ENCODE assay signal across 7 cellular contexts in genomic region chr19:460877-461609, GRCh38. TPM values are rescaled to one million over a fixed set of nuclear protein-coding genes. Genes with fewer than 3 reads are reported as not detected.
A peak's percentile ranks its signal among the peaks of the same experiment; 100 is the strongest.
DNase-seq lines count a peak whose midpoint lies in the region; ATAC-seq and TF ChIP-seq lines count a peak whose summit lies in the region.

Gene SHC2 (minus strand): TSS chr19:461033. CDS start chr19:460996, 37 bp downstream.

- in situ Hi-C loops in gastrocnemius medialis (cut with MboI; ENCODE audit: low sequenced_read_pairs in 4 of 4), result no loop called here

- H3K36me3 Mint-ChIP-seq in activated T-helper 17 cell treated with anti-CD3 and anti-CD28 coated beads, Interleukin-2, amount 50 U/mL, for 72 hours (ENCODE audit: low read depth), result no peaks in the 10 kb centered on the region

- H3K36me3 ChIP-seq in HUES6 (ENCODE audit: control insufficient read depth, insufficient read depth, low read length), result no peaks in the 10 kb centered on the region
- H3K36me3 ChIP-seq in gastrocnemius medialis, result no peaks in the 10 kb centered on the region

- no peak within 1 kb of the TSS for H3K27ac Mint-ChIP-seq in activated T-helper 17 cell treated with anti-CD3 and anti-CD28 coated beads, Interleukin-2, amount 50 U/mL, for 72 hours

- TF ChIP-seq POLR2A in gastrocnemius medialis (IDR thresholded peaks at IDR 0.05), result peak; percentile 36 to 48

- under 1% methylated on average over 77 of the region's 77 CpGs for WGBS in right cardiac atrium

- no peak for ATAC-seq in activated T-helper 17 cell treated with anti-CD3 and anti-CD28 coated beads, Interleukin-2, amount 50 U/mL, for 72 hours (replicated peaks)
- ATAC-seq in right cardiac atrium (peak; percentile 35 to 53), gastrocnemius medialis (no peak), GM21786 (IDR thresholded peaks at IDR 0.05; ENCODE audit: unreplicated experiment) (no peak), GM19467 (IDR thresholded peaks at IDR 0.05; ENCODE audit: unreplicated experiment) (no peak)

- H3K4me3 Mint-ChIP-seq in activated T-helper 17 cell treated with anti-CD3 and anti-CD28 coated beads, Interleukin-2, amount 50 U/mL, for 72 hours, result peak within 1 kb of the TSS; percentile 41

- no peak within 1 kb of the TSS for H3K27ac ChIP-seq in HUES6 (ENCODE audit: low read depth, low read length)
- peak within 1 kb of the TSS; percentile 68 for H3K27ac ChIP-seq in right cardiac atrium (ENCODE audit: low read length)
- H3K27ac ChIP-seq in gastrocnemius medialis, result peak within 1 kb of the TSS; percentile 63 to 84 (median 74)

- DNase-seq in right cardiac atrium, result peak; percentile 53 to 86 (median 81)
- no peak for DNase-seq in gastrocnemius medialis
- DNase-seq in SK-N-DZ (ENCODE audit: low spot score), result no peak

- peak within 1 kb of the TSS; percentile 74 for H3K4me3 ChIP-seq in HUES6 (ENCODE audit: low read depth, low read length)
- H3K4me3 ChIP-seq in right cardiac atrium (ENCODE audit: low read length), result peak within 1 kb of the TSS; percentile 95
- H3K4me3 ChIP-seq in gastrocnemius medialis, result peak within 1 kb of the TSS; percentile 59 to 76 (median 62)

- H3K9ac ChIP-seq in HUES6 (ENCODE audit: low read length), result peak within 1 kb of the TSS; percentile 45

- no peaks in the 10 kb centered on the region for H3K9me3 Mint-ChIP-seq in activated T-helper 17 cell treated with anti-CD3 and anti-CD28 coated beads, Interleukin-2, amount 50 U/mL, for 72 hours

- H3K27me3 ChIP-seq in HUES6 (ENCODE audit: control insufficient read depth, insufficient read depth, low read length) (peaks cover 21% of the 10 kb centered on the region), right cardiac atrium (ENCODE audit: control insufficient read depth, insufficient read depth) (no peaks in the 10 kb centered on the region), gastrocnemius medialis (peaks cover 12 to 20% (median 15%) of the 10 kb centered on the region in 3 donors)

- H3K4me1 ChIP-seq in HUES6 (ENCODE audit: control insufficient read depth, insufficient read depth, low read length) (peaks cover 4% of the 10 kb centered on the region; the same call in 1 of the 2 replicates), right cardiac atrium (ENCODE audit: control insufficient read depth, insufficient read depth, low read length) (no peaks in the 10 kb centered on the region), gastrocnemius medialis (peaks cover 0 to 8% of the 10 kb centered on the region in 2 donors)

- no peak for TF ChIP-seq CTCF in gastrocnemius medialis (IDR thresholded peaks at IDR 0.05 in 4 of 5, conservative IDR thresholded peaks at IDR 0.05 in 1 of 5)

- intact Hi-C loops in right cardiac atrium (cut with DNase I) (no loop called here), gastrocnemius medialis (cut with DNase I; ENCODE audit: low total_unique reads) (loop anchor here (2.0 kb wide), 1 partner anchor 46 kb away; the partner anchor contains the start of gene TPGS1)

- no peaks in the 10 kb centered on the region for H3K9me3 ChIP-seq in HUES6 (ENCODE audit: control insufficient read depth, insufficient read depth, low read depth, low read length)
- no peaks in the 10 kb centered on the region for H3K9me3 ChIP-seq in right cardiac atrium (ENCODE audit: control insufficient read depth, low read length)
- H3K9me3 ChIP-seq in gastrocnemius medialis, result no peaks in the 10 kb centered on the region

- H3K4me1 Mint-ChIP-seq in activated T-helper 17 cell treated with anti-CD3 and anti-CD28 coated beads, Interleukin-2, amount 50 U/mL, for 72 hours, result no peaks in the 10 kb centered on the region

- peaks cover 4% of the 10 kb centered on the region for H3K27me3 Mint-ChIP-seq in activated T-helper 17 cell treated with anti-CD3 and anti-CD28 coated beads, Interleukin-2, amount 50 U/mL, for 72 hours

RNA-seq across cellular contexts. Expression of gene SHC2, which starts in this region (rescaled TPM):
- total RNA-seq in activated T-helper 17 cell treated with anti-CD3 and anti-CD28 coated beads, Interleukin-2, amount 50 U/mL, for 72 hours, result under 1 TPM in 1 of 2 donors, not detected in 1; 0.26 TPM
- total RNA-seq in right cardiac atrium (10 to 100 TPM; 14.3 to 20.0 (median 17.6) TPM), gastrocnemius medialis (1 to 10 TPM; 2.1 to 6.2 (median 4.5) TPM)
- 21.0 TPM for polyA plus RNA-seq in right cardiac atrium
- 18.4 and 19.9 TPM in 2 replicates for polyA plus RNA-seq in SK-N-DZ (2014; cell fraction: cytosol; rRNA removed)
- polyA plus RNA-seq in SK-N-DZ (2014; cell fraction: nucleus; rRNA removed), result 143 and 144 TPM in 2 replicates

Comparison
In these comparisons a context has a peak if more than half of its experiments do, and no peak if none do; other contexts are left out.
1. ATAC-seq: peak in right cardiac atrium (2 of 2); none in activated T-helper 17 cell treated with anti-CD3 and anti-CD28 coated beads, Interleukin-2, amount 50 U/mL, for 72 hours (single experiment), gastrocnemius medialis (0 of 2), GM21786 (single experiment) and GM19467 (single experiment).
2. DNase-seq: peak in right cardiac atrium (3 of 3); none in gastrocnemius medialis (0 of 2) and SK-N-DZ (single experiment).
3. Peak in every context shown above with its lines, with median percentiles within 50 percentile points of each other: H3K4me3 ChIP-seq.